Comparison of ENCODE assay signal across 2 cellular contexts in genomic region chr20:32756156-32756555, GRCh38.
TF ChIP-seq lines count a peak whose summit lies in the region.

No MANE protein-coding gene starts in this region.

TF ChIP-seq in GM23338, 12 proteins besides CTCF, POLR2A, EP300 and RAD21:
- TF ChIP-seq POLR2AphosphoS5 (IDR thresholded peaks at IDR 0.05; ENCODE audit: low read depth) (0 out of 2 replicates have a peak, but pooled peaks have one; percentile 32), CREB1 (CRISPR knock-in tag; IDR thresholded peaks at IDR 0.05; ENCODE audit: low read depth) (no peak), NANOG (IDR thresholded peaks at IDR 0.05; ENCODE audit: borderline replicate concordance) (peak; percentile 98)
TF ChIP-seq in GM23338: peak in this region for 2.

TF ChIP-seq in H1, 55 proteins besides CTCF, POLR2A, EP300 and RAD21:
- TF ChIP-seq SP4 (IDR thresholded peaks at IDR 0.05; ENCODE audit: low read length), result no peak
- no peak for TF ChIP-seq E2F6 (IDR thresholded peaks at IDR 0.05)
- TF ChIP-seq ASH2L (IDR thresholded peaks at IDR 0.05; ENCODE audit: low read length), result no peak
- TF ChIP-seq NRF1 (IDR thresholded peaks at IDR 0.05; ENCODE audit: low read depth, low read length), result no peak
- no peak for TF ChIP-seq CBX8 (IDR thresholded peaks at IDR 0.05; ENCODE audit: borderline replicate concordance, low read depth, low read length)
- no peak for TF ChIP-seq KDM4A (IDR thresholded peaks at IDR 0.05; ENCODE audit: low read depth, low read length, severe bottlenecking)
- TF ChIP-seq MAFK (IDR thresholded peaks at IDR 0.05; ENCODE audit: low read depth, low read length), result no peak
- no peak for TF ChIP-seq BCL11A (IDR thresholded peaks at IDR 0.05; ENCODE audit: low read depth in 2 of 2, low read length in 2 of 2)
- TF ChIP-seq JUN (IDR thresholded peaks at IDR 0.05; ENCODE audit: low read depth, low read length), result no peak
- no peak for TF ChIP-seq RNF2 (IDR thresholded peaks at IDR 0.05; ENCODE audit: borderline replicate concordance, low read depth, low read length, missing control alignments, poor library complexity, severe bottlenecking)
- TF ChIP-seq TEAD4 (IDR thresholded peaks at IDR 0.05; ENCODE audit: low read depth, low read length), result no peak
- TF ChIP-seq MAX (IDR thresholded peaks at IDR 0.05), result no peak
- no peak for TF ChIP-seq EZH2 (IDR thresholded peaks at IDR 0.05; ENCODE audit: low read depth, low read length, severe bottlenecking)
- TF ChIP-seq FOSL1 (IDR thresholded peaks at IDR 0.05; ENCODE audit: insufficient read depth, low read depth, low read length), result no peak
- no peak for TF ChIP-seq ZNF274 (IDR thresholded peaks at IDR 0.05; ENCODE audit: borderline replicate concordance, extremely low read depth, low read length)
- no peak for TF ChIP-seq ATF2 (IDR thresholded peaks at IDR 0.05; ENCODE audit: low read length)
- TF ChIP-seq HDAC2 (IDR thresholded peaks at IDR 0.05; ENCODE audit: borderline replicate concordance in 1 of 2, low read depth in 2 of 2, low read length in 2 of 2), result no peak
- no peak for TF ChIP-seq TAF7 (optimal IDR thresholded peaks at IDR 0.05; ENCODE audit: borderline replicate concordance, low read depth, low read length)
- TF ChIP-seq HDAC6 (IDR thresholded peaks at IDR 0.05; ENCODE audit: low read depth, low read length), result no peak
- no peak for TF ChIP-seq SIN3A (conservative IDR thresholded peaks at IDR 0.05 in 1 of 2, IDR thresholded peaks at IDR 0.05 in 1 of 2; ENCODE audit: low read depth in 1 of 2, low read length in 2 of 2)
